Comparison of ENCODE assay signal across 16 cellular contexts in the genomic region with DNA sequence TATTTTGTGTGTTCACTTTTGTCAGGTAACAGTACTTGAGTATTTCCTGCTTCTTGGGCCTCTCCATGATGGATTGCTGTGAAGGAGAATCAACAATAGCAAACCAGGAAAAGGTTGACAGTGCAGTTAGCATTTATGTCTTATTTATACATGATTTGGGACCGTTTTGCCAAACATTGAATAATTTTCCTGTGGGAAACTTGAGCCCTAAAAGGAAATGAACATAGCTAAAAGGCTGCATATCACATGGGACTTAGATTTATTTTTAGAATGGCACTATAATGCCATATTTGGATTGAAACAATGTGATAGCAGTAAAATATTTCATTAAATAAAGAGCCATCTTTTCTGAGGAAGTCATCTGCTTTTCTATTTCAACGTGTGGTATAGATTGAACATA. TPM values are rescaled to one million over a fixed set of nuclear protein-coding genes. Genes with fewer than 3 reads are reported as not detected.
DNase-seq lines count a peak whose midpoint lies in the region; ATAC-seq and TF ChIP-seq lines count a peak whose summit lies in the region.
"Had no signal": no experiment of that assay in that cellular context is flagged by ENCODE, and none has a peak within 500 bp of the region (broad histone marks: within the 10 kb centered on the region; RNA-seq: fewer than 3 reads in every experiment).

No MANE protein-coding gene starts in this region.

- H3K4me1 Mint-ChIP-seq in immature natural killer cell, result peaks cover 0 to 3% of the 10 kb centered on the region in 2 donors
- H3K4me1 Mint-ChIP-seq: neural progenitor cell had no signal

- no peak overlapping the region for H3K4me3 Mint-ChIP-seq in immature natural killer cell
- H3K4me3 Mint-ChIP-seq: neural progenitor cell; stimulated activated naive CD8-positive, alpha-beta T cell treated with anti-CD3 and anti-CD28 coated beads, Interleukin-15, Interleukin-2, amounts not matched to agents 100 ng/mL and 50 ng/mL, for 24 hours had no signal

- no peak for TF ChIP-seq CTCF in VCaP (conservative IDR thresholded peaks at IDR 0.05)
- no peak for TF ChIP-seq CTCF in PC-3 (conservative IDR thresholded peaks at IDR 0.05; ENCODE audit: low read depth, low read length)

- H3K36me3 Mint-ChIP-seq in immature natural killer cell, result peaks cover 0 to 7% (median 5%) of the 10 kb centered on the region in 3 donors

- ATAC-seq in PC-3 (no peak), GM21360 (IDR thresholded peaks at IDR 0.05; ENCODE audit: unreplicated experiment) (no peak)

- no peak overlapping the region for H3K27ac Mint-ChIP-seq in immature natural killer cell
- H3K27ac Mint-ChIP-seq: neural progenitor cell; stimulated activated naive CD8-positive, alpha-beta T cell treated with anti-CD3 and anti-CD28 coated beads, Interleukin-15, Interleukin-2, amounts not matched to agents 100 ng/mL and 50 ng/mL, for 24 hours had no signal

- no peak overlapping the region for H3K4me3 ChIP-seq in skeletal muscle cell (ENCODE audit: low read depth, low read length)
- no peak overlapping the region for H3K4me3 ChIP-seq in PC-3 (ENCODE audit: low read length)
- H3K4me3 ChIP-seq: neural progenitor cell had no signal

- H3K27ac ChIP-seq in VCaP, result peak overlapping the region; percentile 48
- no peak overlapping the region for H3K27ac ChIP-seq in PC-3 (ENCODE audit: low read length)
- H3K27ac ChIP-seq: neural progenitor cell had no signal

- H3F3A ChIP-seq in PC-3 (ENCODE audit: low read length, unreplicated experiment), result no peaks in the 10 kb centered on the region

- no peak overlapping the region for H3K4me2 ChIP-seq in PC-3 (ENCODE audit: low read length)
- H3K4me2 ChIP-seq: neural progenitor cell had no signal

- BruUV-seq in PC-3 (replicated peaks; lab: Mats Ljungman, UMichigan), result no TSS peak

- intact Hi-C loops in PC-3 (cut with micrococcal nuclease), result no loop called here

- H3K27me3 Mint-ChIP-seq in immature natural killer cell (ENCODE audit: low read depth in 3 of 3), result peaks cover 0 to 2% (median 1%) of the 10 kb centered on the region in 3 donors
- H3K27me3 Mint-ChIP-seq: stimulated activated naive CD8-positive, alpha-beta T cell treated with anti-CD3 and anti-CD28 coated beads, Interleukin-15, Interleukin-2, amounts not matched to agents 100 ng/mL and 50 ng/mL, for 24 hours had no signal

- CTCF ChIA-PET in PC-3 (lab: Charles Lee), result no interaction called here

- H3K9me3 ChIP-seq in PC-3 (ENCODE audit: low read length), result no peaks in the 10 kb centered on the region

- H3K79me2 ChIP-seq in PC-3 (ENCODE audit: low read length), result no peaks in the 10 kb centered on the region

- H3K9me3 Mint-ChIP-seq in immature natural killer cell, result no peaks in the 10 kb centered on the region
- H3K9me3 Mint-ChIP-seq: neural progenitor cell; stimulated activated naive CD8-positive, alpha-beta T cell treated with anti-CD3 and anti-CD28 coated beads, Interleukin-15, Interleukin-2, amounts not matched to agents 100 ng/mL and 50 ng/mL, for 24 hours had no signal

- POLR2A ChIA-PET in PC-3 (lab: Charles Lee; ENCODE audit: unreplicated experiment), result no interaction called here

- no peaks in the 10 kb centered on the region for H4K20me1 ChIP-seq in PC-3 (ENCODE audit: low read length)

- H2AFZ ChIP-seq in PC-3 (ENCODE audit: low read length), result no peak overlapping the region
- H2AFZ ChIP-seq: neural progenitor cell had no signal

- H3K4me1 ChIP-seq in PC-3 (ENCODE audit: insufficient read depth, low read length), result no peaks in the 10 kb centered on the region
- H3K4me1 ChIP-seq: neural progenitor cell had no signal

- H3K9ac ChIP-seq in PC-3 (ENCODE audit: low read length), result no peak overlapping the region
- H3K9ac ChIP-seq: neural progenitor cell had no signal

- no peaks in the 10 kb centered on the region for H3K9me2 ChIP-seq in PC-3 (replicated peaks; ENCODE audit: low read length)

- no peaks in the 10 kb centered on the region for H3K27me3 ChIP-seq in PC-3 (ENCODE audit: low read length)
- H3K27me3 ChIP-seq: neural progenitor cell had no signal

- H3K36me3 ChIP-seq in PC-3 (ENCODE audit: low read depth, low read length), result no peaks in the 10 kb centered on the region
- H3K36me3 ChIP-seq: neural progenitor cell had no signal

- DNase-seq in EH (ENCODE audit: low read depth) (peak; percentile 89), foreskin melanocyte (peak; percentile 75), skeletal muscle cell (ENCODE audit: low read depth) (peak; percentile 56), immature natural killer cell (no peak), PC-3 (no peak), NCI-H446 treated with DMSO at 0.1 percent for 48 hours (lab: John Stamatoyannopoulos, UW) (no peak)
- DNase-seq: activated CD4-positive, alpha-beta T cell treated with anti-CD3 and anti-CD28 coated beads for 4 hours; activated naive CD4-positive, alpha-beta T cell; COR-L47; effector CD4-positive, alpha-beta T cell; MM.1S; stimulated activated CD4-positive, alpha-beta T cell treated with anti-CD3 and anti-CD28 coated beads, Interleukin-4, amount 100 ng/mL, for 1 hour had no signal

RNA-seq across cellular contexts. Expression of gene GPR21, which starts 15.3 kb away (rescaled TPM):
- not detected for polyA plus RNA-seq in immature natural killer cell
- total RNA-seq in PC-3 (2014; rRNA removed), result 0.15 TPM in 1 of 2 replicates, not detected in the other

Comparison
In these comparisons a context has a peak if more than half of its experiments do, and no peak if none do; other contexts are left out.
1. DNase-seq: peak in EH (single experiment), foreskin melanocyte (single experiment) and skeletal muscle cell (single experiment); none in immature natural killer cell (0 of 3), PC-3 (single experiment) and NCI-H446 treated with DMSO at 0.1 percent for 48 hours (single experiment).